Comparison of ENCODE assay signal across 12 cellular contexts in genomic region chr11:124670732-124671131, GRCh38. TPM values are rescaled to one million over a fixed set of nuclear protein-coding genes. Genes with fewer than 3 reads are reported as not detected.
A peak's percentile ranks its signal among the peaks of the same experiment; 100 is the strongest.
DNase-seq lines count a peak whose midpoint lies in the region; ATAC-seq and TF ChIP-seq lines count a peak whose summit lies in the region.
"Had no signal": no experiment of that assay in that cellular context is flagged by ENCODE, and none has a peak within 500 bp of the region (broad histone marks: within the 10 kb centered on the region; RNA-seq: fewer than 3 reads in every experiment).

No MANE protein-coding gene starts in this region.

- H4K91ac ChIP-seq in H9 (ENCODE audit: insufficient read length, low read depth, low read length) = no peak overlapping the region

- no peak overlapping the region for H3K18ac ChIP-seq in H9 (ENCODE audit: insufficient read length, low read depth, low read length)

- no peak overlapping the region for H3K27ac ChIP-seq in CD8-positive, alpha-beta T cell (ENCODE audit: low read depth, low read length)
- no peak overlapping the region for H3K27ac ChIP-seq in H9 (ENCODE audit: insufficient read length, low read depth, low read length)
- no peak overlapping the region for H3K27ac ChIP-seq in ascending aorta
- H3K27ac ChIP-seq: SK-N-MC had no signal

- no peak overlapping the region for H3K4me3 ChIP-seq in CD8-positive, alpha-beta T cell (ENCODE audit: low read depth, low read length)
- no peak overlapping the region for H3K4me3 ChIP-seq in ascending aorta
- H3K4me3 ChIP-seq: SK-N-MC had no signal

- H3K23ac ChIP-seq in H9 (ENCODE audit: insufficient read length, low read depth, low read length) = no peak overlapping the region

- no peaks in the 10 kb centered on the region for H3K79me2 ChIP-seq in H9 (ENCODE audit: insufficient read depth, low read length)

- H2AK5ac ChIP-seq in H9 (ENCODE audit: insufficient read length, low read length) = no peak overlapping the region

- H3T11ph ChIP-seq in H9 (ENCODE audit: low read length) = no peak overlapping the region

- peak overlapping the region; percentile 76 for H3K27ac Mint-ChIP-seq in CD8-positive, alpha-beta T cell
- H3K27ac Mint-ChIP-seq in H9 (no peak overlapping the region), T-cell (peak overlapping the region; percentile 72 to 80), nephron progenitor cell (no peak overlapping the region)

- POLR2A ChIA-PET in CD8-positive, alpha-beta T cell (lab: Charles Lee) = interaction anchor here (0.6 to 3.8 kb wide), 5 partner anchors 75 to 283 kb away, joined by 3 to 28 read pairs (median 5); partner anchors contain the start of gene CCDC15
- POLR2A ChIA-PET in T-cell (lab: Charles Lee) = interaction anchor here (0.5 to 1.0 kb wide), 5 partner anchors 48 to 187 kb away, joined by 3 to 5 read pairs (median 3); partner anchors contain the start of gene TBRG1 (in 1 of the 2)

- peak in 6 of 7 experiments; percentile 6 to 79 (median 41) for DNase-seq in CD8-positive, alpha-beta T cell
- no peak for DNase-seq in H9
- DNase-seq in T-cell = peak in 33 of 34 experiments; percentile 25 to 77 (median 57)
- DNase-seq in effector CD8-positive, alpha-beta T cell (lab: John Stamatoyannopoulos, UW) = peak; percentile 12
- DNase-seq in ascending aorta (ENCODE audit: low spot score in 2 of 2) = no peak
- no peak for DNase-seq in nephron progenitor cell
- DNase-seq: Karpas-422 had no signal

- H3K36me3 Mint-ChIP-seq in CD8-positive, alpha-beta T cell = peaks cover 2% of the 10 kb centered on the region
- H3K36me3 Mint-ChIP-seq in H9 (ENCODE audit: insufficient read depth in 1 of 3, low read depth in 3 of 3) = no peaks in the 10 kb centered on the region
- H3K36me3 Mint-ChIP-seq in T-cell = peaks cover 4% of the 10 kb centered on the region
- no peaks in the 10 kb centered on the region for H3K36me3 Mint-ChIP-seq in nephron progenitor cell (ENCODE audit: low read depth)

- no peak overlapping the region for H3K56ac ChIP-seq in H9 (ENCODE audit: insufficient read length, low read depth, low read length)

- no peaks in the 10 kb centered on the region for H3K9me3 Mint-ChIP-seq in CD8-positive, alpha-beta T cell
- H3K9me3 Mint-ChIP-seq in H9 = no peaks in the 10 kb centered on the region
- no peaks in the 10 kb centered on the region for H3K9me3 Mint-ChIP-seq in T-cell
- no peaks in the 10 kb centered on the region for H3K9me3 Mint-ChIP-seq in nephron progenitor cell

- peak; percentile 15 for TF ChIP-seq CTCF in CD8-positive, alpha-beta T cell (IDR thresholded peaks at IDR 0.05)
- TF ChIP-seq CTCF in H9 (conservative IDR thresholded peaks at IDR 0.05) (0 out of 3 replicates have a peak, but pooled peaks have one; percentile 11), ascending aorta (IDR thresholded peaks at IDR 0.05) (no peak), nephron progenitor cell (IDR thresholded peaks at IDR 0.05) (no peak)

- no peaks in the 10 kb centered on the region for H3K79me1 ChIP-seq in H9 (ENCODE audit: insufficient read depth, low read depth, low read length, poor library complexity, severe bottlenecking)

- H2AFZ ChIP-seq in H9 (ENCODE audit: low read length) = no peak overlapping the region

- peak overlapping the region; percentile 23 for H3K4me3 Mint-ChIP-seq in CD8-positive, alpha-beta T cell
- H3K4me3 Mint-ChIP-seq in H9 (no peak overlapping the region), T-cell (peak overlapping the region; percentile 1 to 55 (median 19)), nephron progenitor cell (no peak overlapping the region)

- H3K4ac ChIP-seq in H9 (ENCODE audit: low read depth, low read length) = no peak overlapping the region

- H3K9ac ChIP-seq in H9 (ENCODE audit: extremely low read depth, insufficient read length, low read length) = no peak overlapping the region

- ATAC-seq in CD8-positive, alpha-beta T cell = peak; percentile 67
- ATAC-seq in T-cell (replicated peaks in 1 of 4) (peak; percentile 56 to 75 (median 63)), HG02852 (IDR thresholded peaks at IDR 0.05; ENCODE audit: unreplicated experiment) (no peak), HG03095 (IDR thresholded peaks at IDR 0.05; ENCODE audit: unreplicated experiment) (no peak)

- no peaks in the 10 kb centered on the region for H3K9me3 ChIP-seq in CD8-positive, alpha-beta T cell (ENCODE audit: low read length)
- H3K9me3 ChIP-seq in H9 (ENCODE audit: control insufficient read depth, low read depth, low read length) (no peaks in the 10 kb centered on the region), ascending aorta (no peaks in the 10 kb centered on the region)

- WGBS in H9 (ENCODE audit: extremely low coverage, insufficient read length, low lambda C conversion rate) = no CpG with 5 or more reads among the region's 3 CpGs

- no peak overlapping the region for H2BK120ac ChIP-seq in H9 (ENCODE audit: low read depth, low read length, poor library complexity, severe bottlenecking)

- H3K14ac ChIP-seq in H9 (ENCODE audit: insufficient read depth, low read length) = no peak overlapping the region

- H3K4me1 ChIP-seq in CD8-positive, alpha-beta T cell (ENCODE audit: insufficient read depth, low read length) = peaks cover 43% of the 10 kb centered on the region
- H3K4me1 ChIP-seq in H9 (ENCODE audit: insufficient read depth, low read length) (no peaks in the 10 kb centered on the region), ascending aorta (peaks cover 4 to 16% of the 10 kb centered on the region in 2 donors)

- intact Hi-C loops in CD8-positive, alpha-beta T cell (cut with DNase I, micrococcal nuclease) = loop anchor here (2.0 to 5.0 kb wide), 4 partner anchors 48 to 1542 kb away; partner anchors contain the start of genes FAM118B (in 1 of the 2), RPUSD4 (in 1 of the 2), TBRG1 (in 1 of the 2) and TMEM218 (in 1 of the 2)
- intact Hi-C loops in ascending aorta (cut with DNase I) = loop anchor here (10.0 kb wide), 1 partner anchor 556 kb away; the partner anchor contains the start of gene VWA5A

- CTCF ChIA-PET in CD8-positive, alpha-beta T cell (lab: Charles Lee) = interaction anchor here (0.6 to 6.6 kb wide), 23 partner anchors 11 to 782 kb away, joined by 3 to 174 read pairs (median 6); partner anchors contain the start of genes ESAM, NRGN and ROBO3
- CTCF ChIA-PET in T-cell (lab: Charles Lee) = interaction anchor here (0.5 to 3.5 kb wide), 24 partner anchors 16 to 283 kb away, joined by 3 to 59 read pairs (median 6); partner anchors contain the start of genes ESAM (in 2 of the 2), CCDC15 (in 1 of the 2), MSANTD2 (in 1 of the 2) and TBRG1 (in 1 of the 2)

- H2BK15ac ChIP-seq in H9 (ENCODE audit: low read depth, low read length) = no peak overlapping the region

- no peak overlapping the region for H3K4me2 ChIP-seq in H9 (ENCODE audit: insufficient read depth, insufficient read length, low read length)

- no peaks in the 10 kb centered on the region for H3K27me3 ChIP-seq in CD8-positive, alpha-beta T cell (ENCODE audit: insufficient read depth, low read length)
- peaks cover 8% of the 10 kb centered on the region for H3K27me3 ChIP-seq in H9 (ENCODE audit: insufficient read depth, low read length)
- no peaks in the 10 kb centered on the region for H3K27me3 ChIP-seq in ascending aorta

- H3K36me3 ChIP-seq in CD8-positive, alpha-beta T cell (ENCODE audit: insufficient read depth, low read length) = no peaks in the 10 kb centered on the region
- H3K36me3 ChIP-seq in ascending aorta = no peaks in the 10 kb centered on the region

- no peak overlapping the region for H4K5ac ChIP-seq in H9 (ENCODE audit: insufficient read length, low read depth, low read length)

- no peak overlapping the region for H2BK12ac ChIP-seq in H9 (ENCODE audit: insufficient read length, low read depth, low read length)

- no peaks in the 10 kb centered on the region for H3K27me3 Mint-ChIP-seq in CD8-positive, alpha-beta T cell (ENCODE audit: low read depth)
- H3K27me3 Mint-ChIP-seq in H9 (ENCODE audit: low read depth) (peaks cover 13% of the 10 kb centered on the region), T-cell (no peaks in the 10 kb centered on the region), nephron progenitor cell (ENCODE audit: low read depth, poor library complexity) (peaks cover 4% of the 10 kb centered on the region)

- no peak overlapping the region for H2BK5ac ChIP-seq in H9 (ENCODE audit: insufficient read length, low read length)

- H4K20me1 ChIP-seq in H9 (ENCODE audit: control insufficient read depth, insufficient read depth, insufficient read length) = no peaks in the 10 kb centered on the region

- peaks cover 31% of the 10 kb centered on the region for H3K4me1 Mint-ChIP-seq in CD8-positive, alpha-beta T cell (ENCODE audit: low read depth)
- H3K4me1 Mint-ChIP-seq in H9 = peaks cover 7 to 14% of the 10 kb centered on the region in 2 experiments
- H3K4me1 Mint-ChIP-seq in T-cell = peaks cover 29 to 34% (median 30%) of the 10 kb centered on the region in 3 donors
- peaks cover 9% of the 10 kb centered on the region for H3K4me1 Mint-ChIP-seq in nephron progenitor cell

- no peak overlapping the region for H2BK20ac ChIP-seq in H9 (ENCODE audit: low read depth, low read length, poor library complexity, severe bottlenecking)

- H4K8ac ChIP-seq in H9 (replicated peaks; ENCODE audit: insufficient read length, low read depth, low read length) = no peak overlapping the region

- H3K23me2 ChIP-seq in H9 (ENCODE audit: insufficient read length, low read depth, low read length, poor library complexity, severe bottlenecking) = peaks cover 12% of the 10 kb centered on the region

RNA-seq across cellular contexts. Expression of gene SIAE, which starts 2.8 kb away (rescaled TPM):
- 1 to 10 TPM; 2.4 to 3.2 TPM for total RNA-seq in CD8-positive, alpha-beta T cell
- total RNA-seq in H9 (2021) (4.7 and 5.6 TPM in 2 replicates), T-cell (1 to 10 TPM; 3.7 to 9.7 (median 6.2) TPM), ascending aorta (4.8 TPM)

RNA-seq across cellular contexts. Expression of gene SPA17, which starts 3.0 kb away (rescaled TPM):
- under 1 TPM; 0.22 to 0.68 TPM for total RNA-seq in CD8-positive, alpha-beta T cell
- total RNA-seq in H9 (2021) (6.9 and 7.2 TPM in 2 replicates), T-cell (under 1 TPM; 0.28 to 0.92 (median 0.59) TPM), ascending aorta (not detected)

RNA-seq across cellular contexts. Expression of gene TBRG1, which starts 48.1 kb away (rescaled TPM):
- 10 to 100 TPM; 59.2 to 61.0 TPM for total RNA-seq in CD8-positive, alpha-beta T cell
- total RNA-seq in H9 (2021) = 23.9 and 25.8 TPM in 2 replicates
- total RNA-seq in T-cell = 10 to 100 TPM; 55.5 to 74.8 (median 72.0) TPM
- total RNA-seq in ascending aorta = 21.2 TPM

RNA-seq across cellular contexts. Expression of gene PANX3, which starts 59.5 kb away (rescaled TPM):
- total RNA-seq in CD8-positive, alpha-beta T cell = not detected
- total RNA-seq in H9 (2021) (not detected in 2 replicates), T-cell (not detected), ascending aorta (not detected)
- total RNA-seq: astrocyte, glomerular endothelial cell had no signal

Comparison
In these comparisons a context has a peak if more than half of its experiments do, and no peak if none do; other contexts are left out.
1. ATAC-seq: peak in CD8-positive, alpha-beta T cell (single experiment) and T-cell (4 of 4); none in HG02852 (single experiment) and HG03095 (single experiment).
2. DNase-seq: peak in CD8-positive, alpha-beta T cell (6 of 7), T-cell (33 of 34) and effector CD8-positive, alpha-beta T cell (single experiment); none in H9 (single experiment), ascending aorta (0 of 2) and nephron progenitor cell (single experiment).
3. H3K27ac Mint-ChIP-seq: peak in CD8-positive, alpha-beta T cell (single experiment) and T-cell (2 of 2); none in H9 (0 of 3) and nephron progenitor cell (single experiment).
4. H3K4me3 Mint-ChIP-seq: peak in CD8-positive, alpha-beta T cell (single experiment) and T-cell (3 of 3); none in H9 (0 of 2) and nephron progenitor cell (single experiment).
5. CTCF ChIP-seq: peak in CD8-positive, alpha-beta T cell (single experiment) and H9 (single experiment); none in ascending aorta (0 of 3) and nephron progenitor cell (single experiment).